2 cellular contexts compared by ENCODE assay signal in the genomic region with DNA sequence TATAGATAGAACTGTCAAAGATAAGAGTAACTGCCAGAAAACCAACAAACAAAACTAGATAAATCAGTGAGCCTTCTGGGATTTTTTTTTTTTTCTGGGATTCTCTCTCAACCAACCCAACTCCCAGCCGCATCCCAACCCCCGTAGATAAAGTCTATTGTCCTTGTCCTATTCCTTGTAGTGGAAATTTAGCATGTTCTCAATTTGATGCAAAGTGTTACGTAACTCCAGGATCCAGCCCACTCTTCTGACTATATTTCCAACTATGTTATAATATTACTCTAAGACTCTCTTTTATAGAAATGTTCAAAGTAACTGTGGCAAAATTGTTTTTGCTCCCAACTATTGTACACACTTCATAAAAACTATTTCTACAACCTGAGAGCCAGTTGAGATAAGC.
A peak's percentile ranks its signal among the peaks of the same experiment; 100 is the strongest.
TF ChIP-seq lines count a peak whose summit lies in the region.

No MANE protein-coding gene starts in this region.

TF ChIP-seq in HepG2, 621 proteins besides CTCF, POLR2A, EP300 and RAD21:
- TF ChIP-seq ZNF749 (CRISPR knock-in tag; IDR thresholded peaks at IDR 0.05; ENCODE audit: borderline replicate concordance) (no peak), CEBPB (IDR thresholded peaks at IDR 0.05; ENCODE audit: borderline replicate concordance, low read depth, low read length) (peak; percentile 54; the same call in 1 of the 2 replicates)
- TF ChIP-seq, protein P1, sequence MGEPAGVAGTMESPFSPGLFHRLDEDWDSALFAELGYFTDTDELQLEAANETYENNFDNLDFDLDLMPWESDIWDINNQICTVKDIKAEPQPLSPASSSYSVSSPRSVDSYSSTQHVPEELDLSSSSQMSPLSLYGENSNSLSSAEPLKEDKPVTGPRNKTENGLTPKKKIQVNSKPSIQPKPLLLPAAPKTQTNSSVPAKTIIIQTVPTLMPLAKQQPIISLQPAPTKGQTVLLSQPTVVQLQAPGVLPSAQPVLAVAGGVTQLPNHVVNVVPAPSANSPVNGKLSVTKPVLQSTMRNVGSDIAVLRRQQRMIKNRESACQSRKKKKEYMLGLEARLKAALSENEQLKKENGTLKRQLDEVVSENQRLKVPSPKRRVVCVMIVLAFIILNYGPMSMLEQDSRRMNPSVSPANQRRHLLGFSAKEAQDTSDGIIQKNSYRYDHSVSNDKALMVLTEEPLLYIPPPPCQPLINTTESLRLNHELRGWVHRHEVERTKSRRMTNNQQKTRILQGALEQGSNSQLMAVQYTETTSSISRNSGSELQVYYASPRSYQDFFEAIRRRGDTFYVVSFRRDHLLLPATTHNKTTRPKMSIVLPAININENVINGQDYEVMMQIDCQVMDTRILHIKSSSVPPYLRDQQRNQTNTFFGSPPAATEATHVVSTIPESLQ (CRISPR knock-in tag; conservative IDR thresholded peaks at IDR 0.05) = no peak

TF ChIP-seq in K562, 482 proteins besides CTCF, POLR2A, EP300 and RAD21:
- TF ChIP-seq HDAC8 (tag; IDR thresholded peaks at IDR 0.05) (no peak), CEBPB (tag; IDR thresholded peaks at IDR 0.05) (peak; percentile 62; the same call in 1 of the 2 replicates), MEIS2 (IDR thresholded peaks at IDR 0.05; ENCODE audit: partially characterized antibody) (no peak), CEBPG (CRISPR knock-in tag; IDR thresholded peaks at IDR 0.05) (no peak), CEBPG (tag; conservative IDR thresholded peaks at IDR 0.05 in 1 of 2, IDR thresholded peaks at IDR 0.05 in 1 of 2) (peak in 1 of 2 experiments; percentile 53; a peak in 2 of 4 replicates)
- TF ChIP-seq, protein P2, sequence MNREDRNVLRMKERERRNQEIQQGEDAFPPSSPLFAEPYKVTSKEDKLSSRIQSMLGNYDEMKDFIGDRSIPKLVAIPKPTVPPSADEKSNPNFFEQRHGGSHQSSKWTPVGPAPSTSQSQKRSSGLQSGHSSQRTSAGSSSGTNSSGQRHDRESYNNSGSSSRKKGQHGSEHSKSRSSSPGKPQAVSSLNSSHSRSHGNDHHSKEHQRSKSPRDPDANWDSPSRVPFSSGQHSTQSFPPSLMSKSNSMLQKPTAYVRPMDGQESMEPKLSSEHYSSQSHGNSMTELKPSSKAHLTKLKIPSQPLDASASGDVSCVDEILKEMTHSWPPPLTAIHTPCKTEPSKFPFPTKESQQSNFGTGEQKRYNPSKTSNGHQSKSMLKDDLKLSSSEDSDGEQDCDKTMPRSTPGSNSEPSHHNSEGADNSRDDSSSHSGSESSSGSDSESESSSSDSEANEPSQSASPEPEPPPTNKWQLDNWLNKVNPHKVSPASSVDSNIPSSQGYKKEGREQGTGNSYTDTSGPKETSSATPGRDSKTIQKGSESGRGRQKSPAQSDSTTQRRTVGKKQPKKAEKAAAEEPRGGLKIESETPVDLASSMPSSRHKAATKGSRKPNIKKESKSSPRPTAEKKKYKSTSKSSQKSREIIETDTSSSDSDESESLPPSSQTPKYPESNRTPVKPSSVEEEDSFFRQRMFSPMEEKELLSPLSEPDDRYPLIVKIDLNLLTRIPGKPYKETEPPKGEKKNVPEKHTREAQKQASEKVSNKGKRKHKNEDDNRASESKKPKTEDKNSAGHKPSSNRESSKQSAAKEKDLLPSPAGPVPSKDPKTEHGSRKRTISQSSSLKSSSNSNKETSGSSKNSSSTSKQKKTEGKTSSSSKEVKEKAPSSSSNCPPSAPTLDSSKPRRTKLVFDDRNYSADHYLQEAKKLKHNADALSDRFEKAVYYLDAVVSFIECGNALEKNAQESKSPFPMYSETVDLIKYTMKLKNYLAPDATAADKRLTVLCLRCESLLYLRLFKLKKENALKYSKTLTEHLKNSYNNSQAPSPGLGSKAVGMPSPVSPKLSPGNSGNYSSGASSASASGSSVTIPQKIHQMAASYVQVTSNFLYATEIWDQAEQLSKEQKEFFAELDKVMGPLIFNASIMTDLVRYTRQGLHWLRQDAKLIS (CRISPR knock-in tag; IDR thresholded peaks at IDR 0.05) = no peak
TF ChIP-seq in K562: peak in this region for 2.
